Comparison of ENCODE assay signal across 24 cellular contexts in genomic region chr2:15048000-15048399, GRCh38.
"Had no signal": no experiment of that assay in that cellular context is flagged by ENCODE, and none has a peak within 500 bp of the region (broad histone marks: within the 10 kb centered on the region; RNA-seq: fewer than 3 reads in every experiment).

No MANE protein-coding gene starts in this region.

- ATAC-seq: activated CD8-positive, alpha-beta T cell treated with anti-CD3 and anti-CD28 coated beads for 36 hours; body of pancreas; right cardiac atrium had no signal

- H3K27me3 ChIP-seq: body of pancreas, tibial nerve, vagina had no signal

- H3K27ac Mint-ChIP-seq: activated B cell treated with CpG ODN at 0.5 μM for 24 hours; activated CD8-positive, alpha-beta T cell treated with anti-CD3 and anti-CD28 coated beads for 36 hours; activated naive CD8-positive, alpha-beta T cell treated with anti-CD3 and anti-CD28 coated beads for 36 hours; nephron had no signal

- H3K4me1 ChIP-seq: prostate gland, tibial nerve had no signal

- H3K4me3 Mint-ChIP-seq: activated B cell treated with CpG ODN at 0.5 μM for 24 hours; activated CD8-positive, alpha-beta T cell treated with anti-CD3 and anti-CD28 coated beads for 36 hours; activated naive CD8-positive, alpha-beta T cell treated with anti-CD3 and anti-CD28 coated beads for 36 hours; central memory CD8-positive, alpha-beta T cell; nephron had no signal

- H3K9me3 ChIP-seq: body of pancreas, prostate gland, tibial nerve, vagina had no signal

- H3K27ac ChIP-seq: body of pancreas, coronary artery, prostate gland, tibial nerve, vagina had no signal

- H3K27me3 Mint-ChIP-seq: activated CD8-positive, alpha-beta T cell treated with anti-CD3 and anti-CD28 coated beads for 36 hours; activated naive CD8-positive, alpha-beta T cell treated with anti-CD3 and anti-CD28 coated beads for 36 hours; central memory CD8-positive, alpha-beta T cell had no signal

- H3K4me3 ChIP-seq: body of pancreas, coronary artery, prostate gland, tibial nerve, vagina had no signal

- H3K9me3 Mint-ChIP-seq: activated B cell treated with CpG ODN at 0.5 μM for 24 hours; activated CD8-positive, alpha-beta T cell treated with anti-CD3 and anti-CD28 coated beads for 36 hours; activated naive CD8-positive, alpha-beta T cell treated with anti-CD3 and anti-CD28 coated beads for 36 hours; central memory CD8-positive, alpha-beta T cell; nephron had no signal

- H3K36me3 ChIP-seq: prostate gland, tibial nerve, vagina had no signal

- DNase-seq: activated B cell treated with CpG ODN at 0.5 μM for 24 hours; activated CD4-positive, alpha-beta T cell treated with anti-CD3 and anti-CD28 coated beads for 48 hours; activated CD8-positive, alpha-beta T cell treated with anti-CD3 and anti-CD28 coated beads for 36 hours; activated gamma-delta T cell; activated naive CD8-positive, alpha-beta T cell treated with anti-CD3 and anti-CD28 coated beads for 36 hours; activated T-cell treated with anti-CD3 and anti-CD28 coated beads, Interleukin-2, amount 50 U/mL, for 48 hours; amygdala; body of pancreas; foreskin fibroblast; glutamatergic neuron; hypothalamus; kidney glomerular epithelial cell; occipital lobe; right cardiac atrium; small intestine; stimulated activated CD4-positive, alpha-beta T cell treated with anti-CD3 and anti-CD28 coated beads, Interleukin-4, amount 100 ng/mL, for 4 hours; stimulated activated CD8-positive, alpha-beta memory T cell treated with anti-CD3 and anti-CD28 coated beads, Interleukin-4, amount 100 ng/mL, for 48 hours; stimulated activated naive CD4-positive, alpha-beta T cell treated with Interleukin-2 at 50 U/mL for 16 hours had no signal

- H3K36me3 Mint-ChIP-seq: activated naive CD8-positive, alpha-beta T cell treated with anti-CD3 and anti-CD28 coated beads for 36 hours had no signal

- H3K4me1 Mint-ChIP-seq: activated B cell treated with CpG ODN at 0.5 μM for 24 hours; activated naive CD8-positive, alpha-beta T cell treated with anti-CD3 and anti-CD28 coated beads for 36 hours had no signal
